ENCODE assay signal across 24 cellular contexts in genomic region chr20:43960231-43960630, GRCh38. TPM values are rescaled to one million over a fixed set of nuclear protein-coding genes. Genes with fewer than 3 reads are reported as not detected.
DNase-seq lines count a peak whose midpoint lies in the region; ATAC-seq and TF ChIP-seq lines count a peak whose summit lies in the region.
"Had no signal": no experiment of that assay in that cellular context is flagged by ENCODE, and none has a peak within 500 bp of the region (broad histone marks: within the 10 kb centered on the region; RNA-seq: fewer than 3 reads in every experiment).

No MANE protein-coding gene starts in this region.

- 85 to 91% methylated on average over 2 of the region's 2 CpGs for WGBS in endodermal cell (ENCODE audit: insufficient coverage in 1 of 2, insufficient read length in 1 of 2), 2 experiments
- 86 to 100% methylated on average over 1 to 2 of the region's 2 CpGs for WGBS in upper lobe of left lung, 2 donors
- 89 to 94% methylated on average over 2 of the region's 2 CpGs for WGBS in testis, 2 donors

- ATAC-seq in stimulated activated naive CD8-positive, alpha-beta T cell treated with anti-CD3 and anti-CD28 coated beads, Interleukin-15, amount 100 ng/mL, for 72 hours, result no peak
- ATAC-seq in stimulated activated naive CD8-positive, alpha-beta T cell treated with anti-CD3 and anti-CD28 coated beads, Interleukin-15, Interleukin-2, amounts not matched to agents 100 U/mL and 50 U/mL, for 24 hours, result no peak
- no peak for ATAC-seq in upper lobe of left lung (ENCODE audit: low FRiP score in 2 of 2)
- ATAC-seq: GM23338, upper lobe of right lung had no signal

- H3K79me2 ChIP-seq in Loucy (ENCODE audit: insufficient read depth, low read length), result no peaks in the 10 kb centered on the region

- no peak overlapping the region for H3K27ac ChIP-seq in endodermal cell (ENCODE audit: low read depth, low read length)
- H3K27ac ChIP-seq in upper lobe of left lung, result peak overlapping the region; percentile 1 to 55 (median 24)
- H3K27ac ChIP-seq in testis, result no peak overlapping the region
- H3K27ac ChIP-seq: heart left ventricle, prostate gland, upper lobe of right lung had no signal

- H3K4me2 ChIP-seq in Loucy (ENCODE audit: low read depth, low read length, poor library complexity, severe bottlenecking), result peak overlapping the region; percentile 73
- H3K4me2 ChIP-seq: GM23338 had no signal

- H3F3A ChIP-seq in Loucy (ENCODE audit: low read depth), result peaks cover 7% of the 10 kb centered on the region

- TF ChIP-seq CTCF in Loucy (conservative IDR thresholded peaks at IDR 0.05; ENCODE audit: low read length) (no peak), endodermal cell (conservative IDR thresholded peaks at IDR 0.05) (no peak), upper lobe of left lung (IDR thresholded peaks at IDR 0.05) (no peak), testis (IDR thresholded peaks at IDR 0.05) (no peak)

- H3K27me3 ChIP-seq in Loucy (ENCODE audit: insufficient read depth, low read length, poor library complexity, severe bottlenecking) (peaks cover 4% of the 10 kb centered on the region), endodermal cell (ENCODE audit: control insufficient read depth, insufficient read depth, low read length, poor library complexity, severe bottlenecking) (no peaks in the 10 kb centered on the region), upper lobe of left lung (no peaks in the 10 kb centered on the region), testis (no peaks in the 10 kb centered on the region)
- H3K27me3 ChIP-seq: MG63, upper lobe of right lung had no signal

- TF ChIP-seq POLR2A in upper lobe of left lung (IDR thresholded peaks at IDR 0.05), result no peak
- no peak for TF ChIP-seq POLR2A in testis (IDR thresholded peaks at IDR 0.05)

- intact Hi-C loops in testis (cut with DNase I; ENCODE audit: low total_unique reads), result no loop called here

- H3K4me1 ChIP-seq in Loucy (ENCODE audit: insufficient read depth, low read length, poor library complexity, severe bottlenecking) (peaks cover 47% of the 10 kb centered on the region), endodermal cell (ENCODE audit: control insufficient read depth, insufficient read depth, low read length) (peaks cover 3% of the 10 kb centered on the region), upper lobe of left lung (peaks cover 57 to 66% (median 58%) of the 10 kb centered on the region in 4 donors), testis (peaks cover 19% of the 10 kb centered on the region)
- H3K4me1 ChIP-seq: prostate gland had no signal

- no peak for TF ChIP-seq EP300 in upper lobe of left lung (IDR thresholded peaks at IDR 0.05)

- peak overlapping the region; percentile 71 to 74 for H3K27ac Mint-ChIP-seq in stimulated activated naive CD8-positive, alpha-beta T cell treated with anti-CD3 and anti-CD28 coated beads, Interleukin-15, amount 100 ng/mL, for 72 hours
- H3K27ac Mint-ChIP-seq in endodermal cell, result no peak overlapping the region
- H3K27ac Mint-ChIP-seq: GM23338 had no signal

- H3K4me1 Mint-ChIP-seq in stimulated activated naive CD8-positive, alpha-beta T cell treated with anti-CD3 and anti-CD28 coated beads, Interleukin-15, amount 100 ng/mL, for 72 hours, result peaks cover 56% of the 10 kb centered on the region
- H3K4me1 Mint-ChIP-seq in endodermal cell, result peaks cover 13% of the 10 kb centered on the region

- H3K36me3 ChIP-seq in Loucy (ENCODE audit: insufficient read depth, low read length) (no peaks in the 10 kb centered on the region), endodermal cell (ENCODE audit: control insufficient read depth, insufficient read depth, low read length) (no peaks in the 10 kb centered on the region), upper lobe of left lung (no peaks in the 10 kb centered on the region), testis (ENCODE audit: low read depth, missing control alignments) (no peaks in the 10 kb centered on the region)
- H3K36me3 ChIP-seq: heart left ventricle, MG63, prostate gland, upper lobe of right lung had no signal

- no peak overlapping the region for H3K9ac ChIP-seq in Loucy (ENCODE audit: low read depth, low read length, poor library complexity, severe bottlenecking)
- no peak overlapping the region for H3K9ac ChIP-seq in endodermal cell (ENCODE audit: extremely low read depth, low read length, poor library complexity, severe bottlenecking)

- no peak overlapping the region for H3K4me3 Mint-ChIP-seq in stimulated activated naive CD8-positive, alpha-beta T cell treated with anti-CD3 and anti-CD28 coated beads, Interleukin-15, amount 100 ng/mL, for 72 hours
- H3K4me3 Mint-ChIP-seq in endodermal cell, result no peak overlapping the region
- H3K4me3 Mint-ChIP-seq: GM23338 had no signal

- no peaks in the 10 kb centered on the region for H3K9me2 ChIP-seq in Loucy (replicated peaks; ENCODE audit: low read depth, low read length)

- no peak overlapping the region for H3K4me3 ChIP-seq in Loucy (ENCODE audit: low read length, poor library complexity, severe bottlenecking)
- H3K4me3 ChIP-seq in endodermal cell (ENCODE audit: low read length), result no peak overlapping the region
- H3K4me3 ChIP-seq in upper lobe of left lung, result no peak overlapping the region
- no peak overlapping the region for H3K4me3 ChIP-seq in testis
- H3K4me3 ChIP-seq: GM23338, heart left ventricle, MG63, prostate gland, upper lobe of right lung had no signal

- peaks cover 59% of the 10 kb centered on the region for H3K27me3 Mint-ChIP-seq in stimulated activated naive CD8-positive, alpha-beta T cell treated with anti-CD3 and anti-CD28 coated beads, Interleukin-15, amount 100 ng/mL, for 72 hours
- peaks cover 17% of the 10 kb centered on the region for H3K27me3 Mint-ChIP-seq in endodermal cell (ENCODE audit: insufficient read depth)
- H3K27me3 Mint-ChIP-seq: activated naive CD4-positive, alpha-beta T cell treated with anti-CD3 and anti-CD28 coated beads, Interleukin-2, amount 50 U/mL, for 24 hours had no signal

- no peak for DNase-seq in stimulated activated naive CD8-positive, alpha-beta T cell treated with anti-CD3 and anti-CD28 coated beads, Interleukin-15, amount 100 ng/mL, for 72 hours
- no peak for DNase-seq in stimulated activated naive CD8-positive, alpha-beta T cell treated with anti-CD3 and anti-CD28 coated beads, Interleukin-15, Interleukin-2, amounts not matched to agents 100 U/mL and 50 U/mL, for 24 hours
- DNase-seq in endodermal cell, result peak; percentile 40
- no peak for DNase-seq in upper lobe of left lung
- DNase-seq in NCI-H345 (lab: John Stamatoyannopoulos, UW), result no peak
- no peak for DNase-seq in EL
- DNase-seq in testis, result no peak
- DNase-seq: activated CD4-positive, alpha-beta T cell treated with anti-CD3 and anti-CD28 coated beads, Interleukin-2, amount 50 U/mL, for 48 hours; activated CD8-positive, alpha-beta memory T cell treated with anti-CD3 and anti-CD28 coated beads, Interleukin-2, amount 50 U/mL, for 4 hours; caudate nucleus; foreskin melanocyte; heart left ventricle; KBM-7; NCI-H187 treated with DMSO at 0.1 percent for 48 hours; NCI-H526; nucleus accumbens; OCI-M1; stimulated activated CD4-positive, alpha-beta T cell treated with anti-CD3 and anti-CD28 coated beads, Interleukin-4, amount 100 ng/mL, for 1 hour; upper lobe of right lung had no signal

- H3K9me3 ChIP-seq in Loucy (ENCODE audit: insufficient read depth, low read depth, low read length) (no peaks in the 10 kb centered on the region), endodermal cell (ENCODE audit: control insufficient read depth, low read length) (no peaks in the 10 kb centered on the region), upper lobe of left lung (no peaks in the 10 kb centered on the region), testis (no peaks in the 10 kb centered on the region)
- H3K9me3 ChIP-seq: heart left ventricle, MG63, prostate gland, upper lobe of right lung had no signal

- peaks cover 18 to 22% of the 10 kb centered on the region in 2 donors for H3K9me3 Mint-ChIP-seq in stimulated activated naive CD8-positive, alpha-beta T cell treated with anti-CD3 and anti-CD28 coated beads, Interleukin-15, amount 100 ng/mL, for 72 hours
- H3K9me3 Mint-ChIP-seq in endodermal cell, result peaks cover 5% of the 10 kb centered on the region
- H3K9me3 Mint-ChIP-seq: activated naive CD4-positive, alpha-beta T cell treated with anti-CD3 and anti-CD28 coated beads, Interleukin-2, amount 50 U/mL, for 24 hours had no signal

- no peaks in the 10 kb centered on the region for H3K36me3 Mint-ChIP-seq in endodermal cell (ENCODE audit: low read depth)

- H4K20me1 ChIP-seq in Loucy (ENCODE audit: insufficient read depth, low read length, poor library complexity, severe bottlenecking), result no peaks in the 10 kb centered on the region

- H2AFZ ChIP-seq in Loucy (ENCODE audit: low read length), result no peak overlapping the region
- H2AFZ ChIP-seq: GM23338 had no signal

RNA-seq across cellular contexts. Expression of gene TOX2, which starts 45.6 kb away (rescaled TPM):
- total RNA-seq in endodermal cell, result 1 to 10 TPM; 2.4 to 3.4 TPM
- 8.9 TPM for polyA plus RNA-seq in endodermal cell (2013, experiment 1 of 2)
- polyA plus RNA-seq in endodermal cell (2013, experiment 2 of 2), result 8.2 TPM
- total RNA-seq in upper lobe of left lung, result 10 to 100 TPM in 5 of 6 donors, 1 to 10 TPM in 1; 7.2 to 29.3 (median 23.7) TPM
- total RNA-seq in testis, result 10 to 100 TPM; 48.1 to 67.0 TPM
- 43.8 TPM for polyA plus RNA-seq in testis (ENCODE audit: insufficient read depth, low read depth, low replicate concordance)

Comparison
In these comparisons a context has a peak if more than half of its experiments do, and no peak if none do; other contexts are left out.
1. H3K27ac ChIP-seq: peak in upper lobe of left lung (4 of 4); none in endodermal cell (single experiment) and testis (0 of 2).